ENCODE assay signal across 20 cellular contexts in genomic region chr11:57653162-57653561, GRCh38. TPM values are rescaled to one million over a fixed set of nuclear protein-coding genes. Genes with fewer than 3 reads are reported as not detected.
DNase-seq lines count a peak whose midpoint lies in the region; ATAC-seq, FAIRE-seq and TF ChIP-seq lines count a peak whose summit lies in the region.
"Had no signal": no experiment of that assay in that cellular context is flagged by ENCODE, and none has a peak within 500 bp of the region (broad histone marks: within the 10 kb centered on the region; RNA-seq: fewer than 3 reads in every experiment).

No MANE protein-coding gene starts in this region.

- peak overlapping the region; percentile 93 for H2AFZ ChIP-seq in K562 (ENCODE audit: low read depth, low read length)
- no peak overlapping the region for H2AFZ ChIP-seq in osteoblast (ENCODE audit: low read length)

- TF ChIP-seq CTCF in NB4 (IDR thresholded peaks at IDR 0.05; ENCODE audit: low read depth, low read length) (no peak), K562 (IDR thresholded peaks at IDR 0.05 in 2 of 3, conservative IDR thresholded peaks at IDR 0.05 in 1 of 3; ENCODE audit: insufficient read depth in 2 of 3, low read depth in 1 of 3, low read length in 3 of 3) (no peak), osteoblast (IDR thresholded peaks at IDR 0.05; ENCODE audit: extremely low read depth, low read depth, low read length) (no peak)

- no peaks in the 10 kb centered on the region; the same call in 2 of the 3 replicates for H3K36me3 ChIP-seq in K562 (ENCODE audit: control insufficient read depth, insufficient read depth, low read length)
- no peaks in the 10 kb centered on the region for H3K36me3 ChIP-seq in osteoblast (ENCODE audit: insufficient read depth, low read length)

- peak overlapping the region in 1 of 2 experiments; percentile 50; a peak in 2 of 4 replicates for H3K9ac ChIP-seq in K562 (ENCODE audit: insufficient read depth in 1 of 2, low read depth in 2 of 2, low read length in 2 of 2)

- no peaks in the 10 kb centered on the region; the same call in 1 of the 2 replicates for H4K20me1 ChIP-seq in K562 (replicated peaks; ENCODE audit: control insufficient read depth, insufficient read depth, low read length)
- peaks cover 6% of the 10 kb centered on the region for H4K20me1 ChIP-seq in osteoblast (ENCODE audit: insufficient read depth, low read length)

- DNase-seq in activated CD4-positive, alpha-beta T cell treated with anti-CD3 and anti-CD28 coated beads, Interleukin-2, amount 10 ng/mL, durations not matched to agents 7 days and 5 days = no peak
- no peak for DNase-seq in activated CD4-positive, alpha-beta T cell treated with anti-CD3 and anti-CD28 coated beads for 4 hours
- DNase-seq in NB4 (ENCODE audit: low read depth) (peak; percentile 52), K562 (ENCODE audit: extremely low read depth in 1 of 4, low spot score in 3 of 4) (no peak), osteoblast (ENCODE audit: insufficient read length, low spot score, missing footprints) (no peak), NCI-H2029 (lab: John Stamatoyannopoulos, UW) (no peak), NCI-H82 treated with DMSO at 0.1 percent for 48 hours (lab: John Stamatoyannopoulos, UW; ENCODE audit: unreplicated experiment) (no peak)
- DNase-seq: ACHN; activated CD4-positive, alpha-beta T cell treated with anti-CD3 and anti-CD28 coated beads, Interleukin-2, amount 10 ng/mL, durations not matched to agents 24 days and 14 days; body of pancreas; GOT3; NCI-H1417; NCI-H510A; right cardiac atrium; stimulated activated CD4-positive, alpha-beta T cell treated with anti-CD3 and anti-CD28 coated beads, Interleukin-2, amount 100 ng/mL, for 48 hours; T-helper 1 cell had no signal

- H3K27me3 ChIP-seq in K562 (ENCODE audit: control insufficient read depth in 2 of 2, insufficient read depth in 2 of 2, low read length in 2 of 2) = no peaks in the 10 kb centered on the region
- H3K27me3 ChIP-seq in osteoblast (ENCODE audit: insufficient read depth, low read length) = peaks cover 8% of the 10 kb centered on the region

- intact Hi-C loops in K562 (cut with micrococcal nuclease) = no loop called here

- peaks cover 6% of the 10 kb centered on the region for H3K36me3 Mint-ChIP-seq in activated CD4-positive, alpha-beta T cell treated with anti-CD3 and anti-CD28 coated beads, Interleukin-2, amount 10 ng/mL, durations not matched to agents 7 days and 5 days (ENCODE audit: low read depth)

- in situ Hi-C loops in K562 (cut with MboI) = loop anchor here (25.0 kb wide), 1 partner anchor 859 kb away; the partner anchor contains the start of gene OR5B21

- H3K27ac Mint-ChIP-seq in activated CD4-positive, alpha-beta T cell treated with anti-CD3 and anti-CD28 coated beads, Interleukin-2, amount 10 ng/mL, durations not matched to agents 7 days and 5 days = peak overlapping the region; percentile 88

- CTCF ChIA-PET in activated CD4-positive, alpha-beta T cell treated with anti-CD3 and anti-CD28 coated beads, Interleukin-2, amount 10 ng/mL, durations not matched to agents 7 days and 5 days (lab: Charles Lee) = interaction anchor here (0.8 to 1.5 kb wide), 2 partner anchors 9 to 14 kb away, joined by 4 read pairs; no protein-coding TSS in a partner anchor
- CTCF ChIA-PET in K562 (lab: Yijun Ruan, JAX; ENCODE audit: low intra/inter-chr PET ratio) = no interaction called here

- POLR2A ChIA-PET in activated CD4-positive, alpha-beta T cell treated with anti-CD3 and anti-CD28 coated beads, Interleukin-2, amount 10 ng/mL, durations not matched to agents 7 days and 5 days (lab: Charles Lee) = no interaction called here
- POLR2A ChIA-PET in K562 (lab: Yijun Ruan, JAX) = no interaction called here

- H3K27me3 Mint-ChIP-seq in activated CD4-positive, alpha-beta T cell treated with anti-CD3 and anti-CD28 coated beads, Interleukin-2, amount 10 ng/mL, durations not matched to agents 7 days and 5 days = peaks cover 17% of the 10 kb centered on the region

- no peaks in the 10 kb centered on the region for H3K9me1 ChIP-seq in K562 (ENCODE audit: control insufficient read depth, insufficient read depth, low read length)

- peaks cover 57% of the 10 kb centered on the region for H3K4me1 Mint-ChIP-seq in activated CD4-positive, alpha-beta T cell treated with anti-CD3 and anti-CD28 coated beads, Interleukin-2, amount 10 ng/mL, durations not matched to agents 7 days and 5 days

- H3K9me3 ChIP-seq in K562 (replicated peaks; ENCODE audit: control insufficient read depth, insufficient read depth, low read depth, low read length) (no peaks in the 10 kb centered on the region), osteoblast (ENCODE audit: low read depth, low read length) (no peaks in the 10 kb centered on the region)
- H3K9me3 ChIP-seq: body of pancreas had no signal

- no peak overlapping the region for H3K4me3 ChIP-seq in NB4 (ENCODE audit: low read depth, low read length)
- H3K4me3 ChIP-seq in K562 = no peak overlapping the region
- H3K4me3 ChIP-seq in osteoblast (ENCODE audit: insufficient read depth, low read length) = peak overlapping the region; percentile 43
- H3K4me3 ChIP-seq: body of pancreas had no signal

- no peak for TF ChIP-seq EP300 in K562 (IDR thresholded peaks at IDR 0.05; ENCODE audit: low read length)

- WGBS in K562 (ENCODE audit: insufficient coverage, low coverage, missing lambda C conversion rate) = 36% methylated on average over 1 of the region's 3 CpGs

- H3K27ac ChIP-seq in K562 (ENCODE audit: extremely low read depth, low read depth, low read length) (peak overlapping the region; percentile 30; the same call in 2 of the 3 replicates), osteoblast (ENCODE audit: low read depth, low read length) (no peak overlapping the region)
- H3K27ac ChIP-seq: body of pancreas had no signal

- no peak for TF ChIP-seq RAD21 in K562 (CRISPR knock-in tag; conservative IDR thresholded peaks at IDR 0.05 in 1 of 2, IDR thresholded peaks at IDR 0.05 in 1 of 2)

- peak overlapping the region; percentile 39; the same call in 1 of the 2 replicates for H3K4me2 ChIP-seq in K562 (ENCODE audit: insufficient read depth, low read length)
- peak overlapping the region; percentile 68 for H3K4me2 ChIP-seq in osteoblast (ENCODE audit: insufficient read depth, low read length)

- ATAC-seq in K562 (no peak), GM18517 (IDR thresholded peaks at IDR 0.05; ENCODE audit: unreplicated experiment) (no peak)
- ATAC-seq: body of pancreas, right cardiac atrium had no signal

- no peaks in the 10 kb centered on the region for H3K9me3 Mint-ChIP-seq in activated CD4-positive, alpha-beta T cell treated with anti-CD3 and anti-CD28 coated beads, Interleukin-2, amount 10 ng/mL, durations not matched to agents 7 days and 5 days
- H3K9me3 Mint-ChIP-seq: activated CD4-positive, alpha-beta T cell treated with anti-CD3 and anti-CD28 coated beads, Interleukin-2, amount 10 ng/mL, durations not matched to agents 24 days and 14 days had no signal

- H3K79me2 ChIP-seq in K562 (ENCODE audit: control insufficient read depth, insufficient read depth, low read length) (peaks cover 7% of the 10 kb centered on the region), osteoblast (ENCODE audit: insufficient read depth, low read length) (peaks cover 6% of the 10 kb centered on the region)

- H3K4me1 ChIP-seq in K562 (replicated peaks in 1 of 2; ENCODE audit: control insufficient read depth in 2 of 2, insufficient read depth in 2 of 2, low read length in 2 of 2) (peaks cover 25 to 26% of the 10 kb centered on the region in 2 experiments; a peak in 4 of 5 replicates), osteoblast (ENCODE audit: insufficient read depth, low read length) (peaks cover 36% of the 10 kb centered on the region)

- no peak overlapping the region for H3K4me3 Mint-ChIP-seq in activated CD4-positive, alpha-beta T cell treated with anti-CD3 and anti-CD28 coated beads, Interleukin-2, amount 10 ng/mL, durations not matched to agents 7 days and 5 days

- TF ChIP-seq POLR2A in NB4 (IDR thresholded peaks at IDR 0.05; ENCODE audit: extremely low read depth, insufficient read length) (no peak), K562 (conservative IDR thresholded peaks at IDR 0.05) (no peak)

- BruUV-seq in K562 (replicated peaks; lab: Mats Ljungman, UMichigan) = no TSS peak

- no peak for FAIRE-seq in K562 (lab: Jason Lieb, UNC)
- FAIRE-seq: HTR-8/SVneo, RCC 7860 had no signal

RNA-seq across cellular contexts. Expression of gene YPEL4, which starts 3.5 kb away (rescaled TPM):
- under 1 TPM; 0.17 to 0.19 TPM for total RNA-seq in activated CD4-positive, alpha-beta T cell treated with anti-CD3 and anti-CD28 coated beads, Interleukin-2, amount 10 ng/mL, durations not matched to agents 7 days and 5 days
- 2.3 and 5.9 TPM in 2 replicates for total RNA-seq in K562 (2011; cell fraction: chromatin; rRNA removed; ENCODE audit: low replicate concordance)
- total RNA-seq in K562 (2011; cell fraction: nucleolus; rRNA removed) = 1.8 and 4.0 TPM in 2 replicates
- 2.2 and 2.8 TPM in 2 replicates for total RNA-seq in K562 (2011; cell fraction: nucleoplasm; rRNA removed)
- 0.37 TPM in 1 of 2 replicates, not detected in the other for total RNA-seq in K562 (2014; rRNA removed)
- total RNA-seq in K562 (2014; rRNA removed; fragmentation: Illumina TruSeq; extraction: Trizol) = 0.16 and 0.22 TPM in 2 replicates
- total RNA-seq in K562 (2015; rRNA removed; fragmentation: Illumina TruSeq; extraction: Trizol) = 0.07 and 0.08 TPM in 2 replicates
- total RNA-seq in K562 (2021) = 0.42 and 0.51 TPM in 2 replicates
- polyA plus RNA-seq in K562 (2011; rRNA removed) = 0.91 and 1.4 TPM in 2 replicates
- 0.88 and 2.1 TPM in 2 replicates for polyA plus RNA-seq in K562 (2011; cell fraction: cytosol; rRNA removed)
- polyA plus RNA-seq in K562 (2011; cell fraction: nucleus; rRNA removed) = 3.1 and 5.7 TPM in 2 replicates
- polyA plus RNA-seq in K562 (2012) = 1.0 and 2.1 TPM in 2 replicates
- polyA plus RNA-seq in K562 (2014; fragmentation: Illumina TruSeq; extraction: Trizol) = 0.40 and 0.48 TPM in 2 replicates
- polyA plus RNA-seq in K562 (2014; fragmentation: Nextera tagmentation; extraction: Ambion mirVana) = under 1 TPM in 1 of 2 experiments, not detected in 1; 0.08 TPM
- 0.40 and 1.1 TPM in 2 replicates for polyA plus RNA-seq in K562 (2014; rRNA removed)
- 0.51 and 0.56 TPM in 2 replicates for polyA minus RNA-seq in K562 (2011; rRNA and poly(A)+ RNA removed)
- polyA minus RNA-seq in K562 (2011; cell fraction: cytosol; rRNA and poly(A)+ RNA removed) = 0.57 TPM in 1 of 2 replicates, not detected in the other
- 1.00 and 1.2 TPM in 2 replicates for polyA minus RNA-seq in K562 (2011; cell fraction: nucleus; rRNA and poly(A)+ RNA removed)
- 0.59 and 0.72 TPM in 2 replicates for total RNA-seq in osteoblast

RNA-seq across cellular contexts. Expression of gene CLP1, which starts 4.4 kb away (rescaled TPM):
- 10 to 100 TPM; 17.1 to 21.2 TPM for total RNA-seq in activated CD4-positive, alpha-beta T cell treated with anti-CD3 and anti-CD28 coated beads, Interleukin-2, amount 10 ng/mL, durations not matched to agents 7 days and 5 days
- total RNA-seq in K562 (2011; cell fraction: chromatin; rRNA removed; ENCODE audit: low replicate concordance) = 15.6 and 22.6 TPM in 2 replicates
- 14.6 and 18.2 TPM in 2 replicates for total RNA-seq in K562 (2011; cell fraction: nucleolus; rRNA removed)
- total RNA-seq in K562 (2011; cell fraction: nucleoplasm; rRNA removed) = 13.2 and 13.8 TPM in 2 replicates
- 19.1 and 20.0 TPM in 2 replicates for total RNA-seq in K562 (2014; rRNA removed)
- total RNA-seq in K562 (2014; rRNA removed; fragmentation: Illumina TruSeq; extraction: Trizol) = 27.8 and 28.6 TPM in 2 replicates
- 26.3 and 27.8 TPM in 2 replicates for total RNA-seq in K562 (2015; rRNA removed; fragmentation: Illumina TruSeq; extraction: Trizol)
- 21.5 and 23.7 TPM in 2 replicates for total RNA-seq in K562 (2021)
- 22.2 and 31.9 TPM in 2 replicates for polyA plus RNA-seq in K562 (2011; rRNA removed)
- 32.3 and 33.7 TPM in 2 replicates for polyA plus RNA-seq in K562 (2011; cell fraction: cytosol; rRNA removed)
- polyA plus RNA-seq in K562 (2011; cell fraction: nucleus; rRNA removed) = 13.3 and 14.0 TPM in 2 replicates
- polyA plus RNA-seq in K562 (2012) = 14.4 and 26.1 TPM in 2 replicates
- polyA plus RNA-seq in K562 (2014; fragmentation: Illumina TruSeq; extraction: Trizol) = 24.9 and 30.3 TPM in 2 replicates
- polyA plus RNA-seq in K562 (2014; fragmentation: Nextera tagmentation; extraction: Ambion mirVana) = 10 to 100 TPM; 45.6 to 46.2 TPM
- 23.4 and 26.5 TPM in 2 replicates for polyA plus RNA-seq in K562 (2014; rRNA removed)
- 29.5 and 35.2 TPM in 2 replicates for polyA minus RNA-seq in K562 (2011; rRNA and poly(A)+ RNA removed)
- polyA minus RNA-seq in K562 (2011; cell fraction: cytosol; rRNA and poly(A)+ RNA removed) = 7.9 and 11.1 TPM in 2 replicates
- 5.3 and 8.4 TPM in 2 replicates for polyA minus RNA-seq in K562 (2011; cell fraction: nucleus; rRNA and poly(A)+ RNA removed)
- 15.2 and 15.6 TPM in 2 replicates for total RNA-seq in osteoblast

RNA-seq across cellular contexts. Expression of gene ZDHHC5, which starts 14.8 kb away (rescaled TPM):
- total RNA-seq in activated CD4-positive, alpha-beta T cell treated with anti-CD3 and anti-CD28 coated beads, Interleukin-2, amount 10 ng/mL, durations not matched to agents 7 days and 5 days = 10 to 100 TPM; 62.9 to 65.5 TPM
- 76.0 and 93.5 TPM in 2 replicates for total RNA-seq in K562 (2011; cell fraction: chromatin; rRNA removed; ENCODE audit: low replicate concordance)
- total RNA-seq in K562 (2011; cell fraction: nucleolus; rRNA removed) = 71.7 and 85.6 TPM in 2 replicates
- total RNA-seq in K562 (2011; cell fraction: nucleoplasm; rRNA removed) = 89.7 and 107 TPM in 2 replicates
- total RNA-seq in K562 (2014; rRNA removed) = 22.5 and 30.0 TPM in 2 replicates
- total RNA-seq in K562 (2014; rRNA removed; fragmentation: Illumina TruSeq; extraction: Trizol) = 31.3 and 35.6 TPM in 2 replicates
- total RNA-seq in K562 (2015; rRNA removed; fragmentation: Illumina TruSeq; extraction: Trizol) = 35.9 and 37.1 TPM in 2 replicates
- 46.3 and 51.8 TPM in 2 replicates for total RNA-seq in K562 (2021)
- 41.6 and 44.7 TPM in 2 replicates for polyA plus RNA-seq in K562 (2011; rRNA removed)
- polyA plus RNA-seq in K562 (2011; cell fraction: cytosol; rRNA removed) = 40.7 and 51.6 TPM in 2 replicates
- polyA plus RNA-seq in K562 (2011; cell fraction: nucleus; rRNA removed) = 41.7 and 67.0 TPM in 2 replicates
- 43.5 and 44.2 TPM in 2 replicates for polyA plus RNA-seq in K562 (2012)
- 51.5 and 64.2 TPM in 2 replicates for polyA plus RNA-seq in K562 (2014; fragmentation: Illumina TruSeq; extraction: Trizol)
- polyA plus RNA-seq in K562 (2014; fragmentation: Nextera tagmentation; extraction: Ambion mirVana) = 1 to 10 TPM; 3.8 to 8.8 TPM
- polyA plus RNA-seq in K562 (2014; rRNA removed) = 36.4 and 39.1 TPM in 2 replicates
- polyA minus RNA-seq in K562 (2011; rRNA and poly(A)+ RNA removed) = 66.4 and 78.8 TPM in 2 replicates
- polyA minus RNA-seq in K562 (2011; cell fraction: cytosol; rRNA and poly(A)+ RNA removed) = 28.8 and 38.3 TPM in 2 replicates
- polyA minus RNA-seq in K562 (2011; cell fraction: nucleus; rRNA and poly(A)+ RNA removed) = 24.6 and 29.2 TPM in 2 replicates
- total RNA-seq in osteoblast = 48.3 and 48.9 TPM in 2 replicates

RNA-seq across cellular contexts. Expression of gene SERPING1, which starts 55.7 kb away (rescaled TPM):
- total RNA-seq in activated CD4-positive, alpha-beta T cell treated with anti-CD3 and anti-CD28 coated beads, Interleukin-2, amount 10 ng/mL, durations not matched to agents 7 days and 5 days = under 1 TPM in 1 of 2 experiments, not detected in 1; 0.23 TPM
- 0.44 TPM in 1 of 2 replicates, not detected in the other for total RNA-seq in K562 (2011; cell fraction: chromatin; rRNA removed; ENCODE audit: low replicate concordance)
- 0.33 TPM in 1 of 2 replicates, not detected in the other for total RNA-seq in K562 (2011; cell fraction: nucleolus; rRNA removed)
- 0.37 and 0.46 TPM in 2 replicates for total RNA-seq in K562 (2011; cell fraction: nucleoplasm; rRNA removed)
- total RNA-seq in K562 (2014; rRNA removed) (not detected in 2 replicates), K562 (2014; rRNA removed; fragmentation: Illumina TruSeq; extraction: Trizol) (not detected in 2 replicates), K562 (2015; rRNA removed; fragmentation: Illumina TruSeq; extraction: Trizol) (0.14 TPM in 1 of 2 replicates, not detected in the other), K562 (2021) (0.94 and 1.00 TPM in 2 replicates), osteoblast (31.5 and 47.7 TPM in 2 replicates)
- polyA plus RNA-seq in K562 (2011; rRNA removed) (0.10 and 0.31 TPM in 2 replicates), K562 (2014; fragmentation: Illumina TruSeq; extraction: Trizol) (0.08 and 0.31 TPM in 2 replicates), K562 (2014; fragmentation: Nextera tagmentation; extraction: Ambion mirVana) (under 1 TPM; 0.21 to 0.30 TPM), K562 (2014; rRNA removed) (0.20 and 0.55 TPM in 2 replicates)
- polyA plus RNA-seq in K562 (2011; cell fraction: cytosol; rRNA removed) = 0.37 and 0.40 TPM in 2 replicates
- polyA plus RNA-seq in K562 (2011; cell fraction: nucleus; rRNA removed) = 0.18 and 0.48 TPM in 2 replicates
- 0.30 and 1.2 TPM in 2 replicates for polyA plus RNA-seq in K562 (2012)
- polyA minus RNA-seq in K562 (2011; rRNA and poly(A)+ RNA removed) = not detected in 2 replicates
- polyA minus RNA-seq in K562 (2011; cell fraction: cytosol; rRNA and poly(A)+ RNA removed) = not detected in 2 replicates
- polyA minus RNA-seq in K562 (2011; cell fraction: nucleus; rRNA and poly(A)+ RNA removed) = 0.13 TPM in 1 of 2 replicates, not detected in the other
- total RNA-seq: dermis microvascular lymphatic vessel endothelial cell had no signal

RNA-seq across cellular contexts. Expression of gene MED19, which starts 58.9 kb away (rescaled TPM):
- 10 to 100 TPM; 11.8 to 12.2 TPM for total RNA-seq in activated CD4-positive, alpha-beta T cell treated with anti-CD3 and anti-CD28 coated beads, Interleukin-2, amount 10 ng/mL, durations not matched to agents 7 days and 5 days
- 14.1 and 17.9 TPM in 2 replicates for total RNA-seq in K562 (2011; cell fraction: chromatin; rRNA removed; ENCODE audit: low replicate concordance)
- 13.6 and 15.0 TPM in 2 replicates for total RNA-seq in K562 (2011; cell fraction: nucleolus; rRNA removed)
- 11.6 and 12.5 TPM in 2 replicates for total RNA-seq in K562 (2011; cell fraction: nucleoplasm; rRNA removed)
- total RNA-seq in K562 (2014; rRNA removed) (19.3 and 23.5 TPM in 2 replicates), K562 (2014; rRNA removed; fragmentation: Illumina TruSeq; extraction: Trizol) (13.9 and 14.9 TPM in 2 replicates), K562 (2015; rRNA removed; fragmentation: Illumina TruSeq; extraction: Trizol) (15.0 and 17.2 TPM in 2 replicates), K562 (2021) (13.7 and 14.0 TPM in 2 replicates), osteoblast (13.4 and 13.6 TPM in 2 replicates)
- polyA plus RNA-seq in K562 (2011; rRNA removed) (16.4 and 19.2 TPM in 2 replicates), K562 (2014; fragmentation: Illumina TruSeq; extraction: Trizol) (17.7 and 19.8 TPM in 2 replicates), K562 (2014; fragmentation: Nextera tagmentation; extraction: Ambion mirVana) (1 to 10 TPM; 7.3 to 7.9 TPM), K562 (2014; rRNA removed) (15.9 and 22.1 TPM in 2 replicates)
- 22.5 and 55.4 TPM in 2 replicates for polyA plus RNA-seq in K562 (2011; cell fraction: cytosol; rRNA removed)
- 15.2 and 18.3 TPM in 2 replicates for polyA plus RNA-seq in K562 (2011; cell fraction: nucleus; rRNA removed)
- 15.4 and 19.6 TPM in 2 replicates for polyA plus RNA-seq in K562 (2012)
- polyA minus RNA-seq in K562 (2011; rRNA and poly(A)+ RNA removed) = 7.4 and 10.3 TPM in 2 replicates
- polyA minus RNA-seq in K562 (2011; cell fraction: cytosol; rRNA and poly(A)+ RNA removed) = 4.0 and 5.4 TPM in 2 replicates
- 4.7 and 5.3 TPM in 2 replicates for polyA minus RNA-seq in K562 (2011; cell fraction: nucleus; rRNA and poly(A)+ RNA removed)
